ENCODE assay signal across 1 cellular context in genomic region chr18:28522250-28522649, GRCh38.
TF ChIP-seq lines count a peak whose summit lies in the region.

No MANE protein-coding gene starts in this region.

TF ChIP-seq in H1, 55 proteins besides CTCF, POLR2A, EP300 and RAD21:
- no peak for TF ChIP-seq KDM5A (IDR thresholded peaks at IDR 0.05; ENCODE audit: low read length)
- no peak for TF ChIP-seq GTF2F1 (IDR thresholded peaks at IDR 0.05; ENCODE audit: borderline replicate concordance, low read depth, low read length)
- TF ChIP-seq PHF8 (conservative IDR thresholded peaks at IDR 0.05; ENCODE audit: low read depth, low read length) = no peak
- TF ChIP-seq RFX5 (IDR thresholded peaks at IDR 0.05; ENCODE audit: borderline replicate concordance, low read depth, low read length) = no peak
- TF ChIP-seq SIRT6 (IDR thresholded peaks at IDR 0.05; ENCODE audit: low read length) = no peak
- TF ChIP-seq CHD7 (IDR thresholded peaks at IDR 0.05; ENCODE audit: insufficient replicate concordance, low read length) = no peak
- TF ChIP-seq CEBPB (IDR thresholded peaks at IDR 0.05; ENCODE audit: low read depth, low read length) = no peak
- TF ChIP-seq ASH2L (IDR thresholded peaks at IDR 0.05; ENCODE audit: low read length) = no peak
- TF ChIP-seq BACH1 (IDR thresholded peaks at IDR 0.05; ENCODE audit: low read length) = no peak
- no peak for TF ChIP-seq NRF1 (IDR thresholded peaks at IDR 0.05; ENCODE audit: low read depth, low read length)
- no peak for TF ChIP-seq BRCA1 (IDR thresholded peaks at IDR 0.05; ENCODE audit: low read depth, low read length)
- no peak for TF ChIP-seq BCL11A (IDR thresholded peaks at IDR 0.05; ENCODE audit: low read depth in 2 of 2, low read length in 2 of 2)
TF ChIP-seq in H1: peak in this region for 0.
